8 cellular contexts compared by ENCODE assay signal in genomic region chr5:177943805-177944736, GRCh38. TPM values are rescaled to one million over a fixed set of nuclear protein-coding genes. Genes with fewer than 3 reads are reported as not detected.
DNase-seq lines count a peak whose midpoint lies in the region; ATAC-seq and TF ChIP-seq lines count a peak whose summit lies in the region.
"Not testable (repeated sequence)": the region's sequence is repeated elsewhere in the genome, so short reads cannot be mapped to it uniquely, and the experiment has no call there.

No MANE protein-coding gene starts in this region.

- not testable (repeated sequence) for H3K27me3 ChIP-seq in CD4-positive, alpha-beta T cell (ENCODE audit: control insufficient read depth, insufficient read depth, low read length)
- peaks cover 15% of the 10 kb centered on the region for H3K27me3 ChIP-seq in HUES64 (ENCODE audit: insufficient read depth, low read length)

- not testable (repeated sequence) for H3K9me3 ChIP-seq in CD4-positive, alpha-beta T cell (ENCODE audit: control insufficient read depth, low read length); HUES64 (ENCODE audit: insufficient read depth, low read depth, low read length); mucosa of descending colon

- WGBS in HUES64 = 1% methylated on average over 29 of the region's 66 CpGs

- H3K36me3 Mint-ChIP-seq in CD4-positive, alpha-beta T cell (ENCODE audit: low read depth) = not testable (repeated sequence)

- intact Hi-C loops in CD4-positive, alpha-beta T cell (cut with DNase I, micrococcal nuclease); mucosa of descending colon (cut with DNase I, micrococcal nuclease): not testable (repeated sequence)

- not testable (repeated sequence) for H3K36me3 ChIP-seq in HUES64 (ENCODE audit: insufficient read depth, low read length); mucosa of descending colon (ENCODE audit: low read depth)

- H3K4me3 ChIP-seq in HUES64 (ENCODE audit: low read length) = peak overlapping the region; percentile 49
- peak overlapping the region; percentile 54 for H3K4me3 ChIP-seq in WI38 (ENCODE audit: low read depth, low read length)
- H3K4me3 ChIP-seq in mucosa of descending colon = not testable (repeated sequence)

- TF ChIP-seq CTCF in CD4-positive, alpha-beta T cell (IDR thresholded peaks at IDR 0.05); WI38 (IDR thresholded peaks at IDR 0.05; ENCODE audit: low read depth, low read length); mucosa of descending colon (IDR thresholded peaks at IDR 0.05): not testable (repeated sequence)

- H3K27me3 Mint-ChIP-seq in CD4-positive, alpha-beta T cell = not testable (repeated sequence)

- H3K4me1 Mint-ChIP-seq in CD4-positive, alpha-beta T cell (ENCODE audit: low read depth) = not testable (repeated sequence)

- 0 out of 2 replicates have a peak overlapping the region, but pooled peaks have one; percentile 26 for H3K9ac ChIP-seq in HUES64 (ENCODE audit: low read depth, low read length)

- CTCF ChIA-PET in CD4-positive, alpha-beta T cell (lab: Charles Lee) = not testable (repeated sequence)

- not testable (repeated sequence) for H3K27ac ChIP-seq in CD4-positive, alpha-beta T cell (ENCODE audit: low read depth, low read length); HUES64 (ENCODE audit: low read depth, low read length)

- not testable (repeated sequence) for H3K9me3 Mint-ChIP-seq in CD4-positive, alpha-beta T cell

- H3K4me1 ChIP-seq in HUES64 (ENCODE audit: insufficient read depth, low read length); mucosa of descending colon (ENCODE audit: low read depth): not testable (repeated sequence)

- peak; percentile 62 for ATAC-seq in CD4-positive, alpha-beta T cell (ENCODE audit: poor library complexity)
- ATAC-seq in GM19438 (IDR thresholded peaks at IDR 0.05; ENCODE audit: low read depth, unreplicated experiment) = peak; percentile 54
- ATAC-seq in mucosa of descending colon = peak; percentile 46

- DNase-seq in CD4-positive, alpha-beta T cell = peak in 9 of 10 experiments; percentile 10 to 56 (median 31)
- DNase-seq in activated naive CD4-positive, alpha-beta T cell treated with anti-CD3 and anti-CD28 coated beads, Interleukin-2, amount 50 U/mL, for 16 hours = peak; percentile 48
- DNase-seq in fibroblast of gingiva (ENCODE audit: low read depth) (peak; percentile 7), mucosa of descending colon (peak in 1 of 3 donors; percentile 40)
- peak; percentile 16 for DNase-seq in stimulated activated CD8-positive, alpha-beta memory T cell treated with anti-CD3 and anti-CD28 coated beads, Interleukin-12 subunit alpha, Interleukin-12 subunit beta, amount 100 ng/mL, for 4 hours (ENCODE audit: low read depth)

- POLR2A ChIA-PET in CD4-positive, alpha-beta T cell (lab: Charles Lee) = not testable (repeated sequence)

- H3K27ac Mint-ChIP-seq in CD4-positive, alpha-beta T cell = not testable (repeated sequence)

- H3K4me3 Mint-ChIP-seq in CD4-positive, alpha-beta T cell = peak overlapping the region; percentile 83

RNA-seq across cellular contexts. Expression of gene PROP1, which starts 52.0 kb away (rescaled TPM):
- not detected for total RNA-seq in CD4-positive, alpha-beta T cell
- not detected for polyA plus RNA-seq in HUES64 (2013, experiment 1 of 2)
- not detected for polyA plus RNA-seq in HUES64 (2013, experiment 2 of 2)
- total RNA-seq in mucosa of descending colon = not detected
